30 cellular contexts compared by ENCODE assay signal in the genomic region with DNA sequence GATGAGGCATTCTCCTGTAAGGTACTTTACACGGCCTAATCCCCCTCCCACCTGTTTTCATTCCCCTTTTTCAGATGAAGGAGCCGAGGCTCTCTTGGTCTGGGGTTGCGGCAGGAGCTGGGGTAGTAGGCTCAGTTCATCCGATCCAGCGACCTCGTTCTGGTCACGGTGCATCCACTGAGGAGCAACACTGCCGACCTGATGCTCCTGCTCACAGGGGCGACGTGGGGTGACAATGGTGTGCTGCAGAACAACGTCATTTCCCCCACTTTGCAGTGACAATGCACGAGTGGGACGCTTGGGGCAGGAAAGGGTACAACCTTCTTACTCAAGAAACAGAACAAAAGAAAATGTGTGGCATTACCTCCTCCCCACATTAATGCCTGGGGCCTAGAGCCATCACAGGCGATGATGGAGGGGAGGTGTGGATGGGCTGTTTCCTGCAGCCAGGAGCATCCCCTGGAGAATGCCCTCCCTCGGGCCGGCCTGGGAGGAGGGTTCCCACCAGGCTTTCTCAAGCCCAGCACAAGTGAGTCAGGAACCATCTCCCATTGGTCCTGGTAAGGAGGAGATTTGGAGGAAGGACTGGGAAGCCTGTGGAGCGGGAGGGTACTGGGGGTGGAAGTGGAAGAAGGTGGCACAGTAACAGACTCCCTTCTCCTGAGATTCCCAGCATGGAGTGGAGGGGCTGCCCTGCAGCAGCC.
"Had no signal": no experiment of that assay in that cellular context is flagged by ENCODE, and none has a peak within 500 bp of the region (broad histone marks: within the 10 kb centered on the region; RNA-seq: fewer than 3 reads in every experiment).

No MANE protein-coding gene starts in this region.

- H3K4me3 Mint-ChIP-seq: activated B cell treated with CpG ODN at 0.5 μM for 24 hours; activated CD4-positive, alpha-beta memory T cell treated with anti-CD3 and anti-CD28 coated beads for 36 hours; activated CD4-positive, alpha-beta T cell treated with anti-CD3 and anti-CD28 coated beads, Interleukin-2, amount 10 ng/mL, durations not matched to agents 24 days and 14 days; activated CD8-positive, alpha-beta memory T cell treated with anti-CD3 and anti-CD28 coated beads, Interleukin-2, amount 10 ng/mL, durations not matched to agents 7 days and 5 days; activated CD8-positive, alpha-beta T cell treated with anti-CD3 and anti-CD28 coated beads, Interleukin-2, amount 10 ng/mL, durations not matched to agents 7 days and 5 days; activated naive CD4-positive, alpha-beta T cell treated with anti-CD3 and anti-CD28 coated beads, Interleukin-2, amount 10 ng/mL, durations not matched to agents 7 days and 5 days; activated naive CD8-positive, alpha-beta T cell treated with anti-CD3 and anti-CD28 coated beads, Interleukin-2, amount 10 ng/mL, durations not matched to agents 7 days and 5 days; activated T-cell treated with anti-CD3 and anti-CD28 coated beads, Interleukin-2, amount 50 U/mL, for 24 hours; activated T-cell treated with anti-CD3 and anti-CD28 coated beads, Interleukin-2, amount 50 U/mL, for 72 hours; brain; endodermal cell; T-helper 17 cell; T-helper 2 cell treated with Interferon-gamma antibody and Interleukin-4, amounts not matched to agents 5 μg/mL and 100 μg/mL, for 36 hours had no signal

- H3K27me3 Mint-ChIP-seq: activated B cell treated with CpG ODN at 0.5 μM for 24 hours; activated CD4-positive, alpha-beta T cell treated with anti-CD3 and anti-CD28 coated beads, Interleukin-2, amount 10 ng/mL, durations not matched to agents 24 days and 14 days; activated CD8-positive, alpha-beta memory T cell treated with anti-CD3 and anti-CD28 coated beads, Interleukin-2, amount 10 ng/mL, durations not matched to agents 7 days and 5 days had no signal

- H3K36me3 Mint-ChIP-seq: activated CD4-positive, alpha-beta memory T cell treated with anti-CD3 and anti-CD28 coated beads for 36 hours; activated CD8-positive, alpha-beta memory T cell treated with anti-CD3 and anti-CD28 coated beads, Interleukin-2, amount 10 ng/mL, durations not matched to agents 7 days and 5 days; activated naive CD4-positive, alpha-beta T cell treated with anti-CD3 and anti-CD28 coated beads, Interleukin-2, amount 10 ng/mL, durations not matched to agents 7 days and 5 days; activated naive CD4-positive, alpha-beta T cell treated with anti-CD3 and anti-CD28 coated beads, Interleukin-2, amount 50 U/mL, for 72 hours; activated naive CD8-positive, alpha-beta T cell treated with anti-CD3 and anti-CD28 coated beads, Interleukin-2, amount 10 ng/mL, durations not matched to agents 7 days and 5 days; brain had no signal

- ATAC-seq: activated CD4-positive, CD25-positive, alpha-beta regulatory T cell treated with anti-CD3 and anti-CD28 coated beads, Interleukin-2, amount 50 U/mL, for 24 hours; activated CD8-positive, alpha-beta memory T cell treated with anti-CD3 and anti-CD28 coated beads, Interleukin-2, amount 10 ng/mL, durations not matched to agents 7 days and 5 days; activated CD8-positive, alpha-beta T cell treated with anti-CD3 and anti-CD28 coated beads, Interleukin-2, amount 10 ng/mL, durations not matched to agents 7 days and 5 days; activated naive CD4-positive, alpha-beta T cell treated with anti-CD3 and anti-CD28 coated beads, Interleukin-2, amount 50 U/mL, for 72 hours; activated T-cell treated with anti-CD3 and anti-CD28 coated beads, Interleukin-2, amount 50 U/mL, for 72 hours; foreskin keratinocyte; gastrocnemius medialis; heart right ventricle; T-helper 17 cell had no signal

- H3K4me1 Mint-ChIP-seq: activated B cell treated with CpG ODN at 0.5 μM for 24 hours; activated CD4-positive, alpha-beta T cell treated with anti-CD3 and anti-CD28 coated beads, Interleukin-2, amount 10 ng/mL, durations not matched to agents 24 days and 14 days; activated CD8-positive, alpha-beta memory T cell treated with anti-CD3 and anti-CD28 coated beads, Interleukin-2, amount 10 ng/mL, durations not matched to agents 7 days and 5 days; activated naive CD4-positive, alpha-beta T cell treated with anti-CD3 and anti-CD28 coated beads, Interleukin-2, amount 10 ng/mL, durations not matched to agents 7 days and 5 days; activated naive CD8-positive, alpha-beta T cell treated with anti-CD3 and anti-CD28 coated beads, Interleukin-2, amount 10 ng/mL, durations not matched to agents 7 days and 5 days; T-helper 17 cell had no signal

- H3K27ac Mint-ChIP-seq: activated B cell treated with CpG ODN at 0.5 μM for 24 hours; activated CD4-positive, alpha-beta memory T cell treated with anti-CD3 and anti-CD28 coated beads for 36 hours; activated CD4-positive, alpha-beta T cell treated with anti-CD3 and anti-CD28 coated beads, Interleukin-2, amount 10 ng/mL, durations not matched to agents 24 days and 14 days; activated CD8-positive, alpha-beta memory T cell treated with anti-CD3 and anti-CD28 coated beads, Interleukin-2, amount 10 ng/mL, durations not matched to agents 7 days and 5 days; activated CD8-positive, alpha-beta T cell treated with anti-CD3 and anti-CD28 coated beads, Interleukin-2, amount 10 ng/mL, durations not matched to agents 7 days and 5 days; activated naive CD4-positive, alpha-beta T cell treated with anti-CD3 and anti-CD28 coated beads, Interleukin-2, amount 10 ng/mL, durations not matched to agents 7 days and 5 days; activated naive CD4-positive, alpha-beta T cell treated with anti-CD3 and anti-CD28 coated beads, Interleukin-2, amount 50 U/mL, for 72 hours; activated naive CD8-positive, alpha-beta T cell treated with anti-CD3 and anti-CD28 coated beads, Interleukin-2, amount 10 ng/mL, durations not matched to agents 7 days and 5 days; activated T-cell treated with anti-CD3 and anti-CD28 coated beads, Interleukin-2, amount 50 U/mL, for 24 hours; activated T-cell treated with anti-CD3 and anti-CD28 coated beads, Interleukin-2, amount 50 U/mL, for 72 hours; brain; endodermal cell; T-helper 17 cell; T-helper 2 cell treated with Interferon-gamma antibody and Interleukin-4, amounts not matched to agents 5 μg/mL and 100 μg/mL, for 36 hours had no signal

- H3K9me3 Mint-ChIP-seq: activated B cell treated with CpG ODN at 0.5 μM for 24 hours; activated CD4-positive, alpha-beta memory T cell treated with anti-CD3 and anti-CD28 coated beads for 36 hours; activated CD4-positive, alpha-beta T cell treated with anti-CD3 and anti-CD28 coated beads, Interleukin-2, amount 10 ng/mL, durations not matched to agents 24 days and 14 days; activated naive CD4-positive, alpha-beta T cell treated with anti-CD3 and anti-CD28 coated beads, Interleukin-2, amount 10 ng/mL, durations not matched to agents 7 days and 5 days; activated naive CD4-positive, alpha-beta T cell treated with anti-CD3 and anti-CD28 coated beads, Interleukin-2, amount 50 U/mL, for 72 hours; activated naive CD8-positive, alpha-beta T cell treated with anti-CD3 and anti-CD28 coated beads, Interleukin-2, amount 10 ng/mL, durations not matched to agents 7 days and 5 days; activated T-cell treated with anti-CD3 and anti-CD28 coated beads, Interleukin-2, amount 50 U/mL, for 24 hours; activated T-cell treated with anti-CD3 and anti-CD28 coated beads, Interleukin-2, amount 50 U/mL, for 72 hours; brain; endodermal cell; T-helper 2 cell treated with Interferon-gamma antibody and Interleukin-4, amounts not matched to agents 5 μg/mL and 100 μg/mL, for 36 hours had no signal

- DNase-seq: activated B cell treated with CpG ODN at 0.5 μM for 24 hours; activated CD4-positive, alpha-beta memory T cell treated with anti-CD3 and anti-CD28 coated beads for 36 hours; activated CD4-positive, alpha-beta T cell treated with anti-CD3 and anti-CD28 coated beads, Interleukin-2, amount 10 ng/mL, durations not matched to agents 24 days and 14 days; activated CD8-positive, alpha-beta memory T cell treated with anti-CD3 and anti-CD28 coated beads, Interleukin-2, amount 10 ng/mL, durations not matched to agents 7 days and 5 days; activated CD8-positive, alpha-beta memory T cell treated with anti-CD3 and anti-CD28 coated beads, Interleukin-2, amount 50 U/mL, for 4 hours; activated CD8-positive, alpha-beta T cell treated with anti-CD3 and anti-CD28 coated beads, Interleukin-2, amount 10 ng/mL, durations not matched to agents 7 days and 5 days; activated gamma-delta T cell; activated naive CD4-positive, alpha-beta T cell; activated naive CD4-positive, alpha-beta T cell treated with anti-CD3 and anti-CD28 coated beads, Interleukin-2, amount 10 ng/mL, durations not matched to agents 7 days and 5 days; activated naive CD8-positive, alpha-beta T cell treated with anti-CD3 and anti-CD28 coated beads, Interleukin-2, amount 10 ng/mL, durations not matched to agents 7 days and 5 days; activated T-cell treated with anti-CD3 and anti-CD28 coated beads for 4 hours; activated T-cell treated with anti-CD3 and anti-CD28 coated beads, Interleukin-2, amount 50 U/mL, for 24 hours; activated T-cell treated with anti-CD3 and anti-CD28 coated beads, Interleukin-2, amount 50 U/mL, for 72 hours; central memory CD4-positive, alpha-beta T cell; cerebellar nuclear complex; colonic mucosa; effector memory CD4-positive, alpha-beta T cell; endodermal cell; erythroblast; foreskin keratinocyte; gastrocnemius medialis; heart right ventricle; T-helper 1 cell; T-helper 17 cell; T1000; WERI-Rb-1 had no signal
